ENCODE assay signal across 1 cellular context in the genomic region with DNA sequence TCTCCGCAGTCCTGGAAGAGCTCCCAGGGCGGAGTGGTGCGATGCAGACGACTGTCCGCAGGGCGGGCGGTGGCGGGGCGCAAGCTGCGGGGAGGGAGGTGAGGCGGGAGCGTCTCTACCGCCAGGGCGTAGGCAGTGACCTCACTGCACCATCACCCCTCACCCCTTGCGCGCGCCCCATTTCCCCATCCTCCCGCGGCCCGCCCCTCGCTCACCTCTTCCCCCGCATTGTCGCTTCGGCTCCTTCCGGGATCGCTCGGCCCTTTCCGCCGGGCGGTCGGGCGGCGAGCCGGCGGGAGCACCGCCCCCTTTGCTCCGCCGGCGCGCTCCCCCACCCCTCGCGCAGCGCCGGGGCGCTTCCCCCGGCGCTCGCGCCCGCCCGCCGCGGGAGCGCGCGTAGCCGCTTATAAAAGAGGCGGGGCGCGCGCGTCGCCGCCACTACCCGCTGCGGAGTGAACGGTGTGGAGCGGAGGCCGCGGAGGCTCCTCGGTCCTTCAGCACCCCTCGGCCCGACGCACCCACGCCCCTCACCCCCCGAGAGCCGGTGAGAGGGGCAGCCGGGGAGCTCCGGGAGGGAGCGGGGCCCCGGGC.
TF ChIP-seq lines count a peak whose summit lies in the region.

A gene (plus strand): TSS at position 435 of the 591 bp plus-strand sequence. CDS start 14,154 bp downstream, outside the sequence.

TF ChIP-seq in HEK293, 187 proteins besides CTCF, POLR2A, EP300 and RAD21 (continued from another document):
- TF ChIP-seq, protein P1, sequence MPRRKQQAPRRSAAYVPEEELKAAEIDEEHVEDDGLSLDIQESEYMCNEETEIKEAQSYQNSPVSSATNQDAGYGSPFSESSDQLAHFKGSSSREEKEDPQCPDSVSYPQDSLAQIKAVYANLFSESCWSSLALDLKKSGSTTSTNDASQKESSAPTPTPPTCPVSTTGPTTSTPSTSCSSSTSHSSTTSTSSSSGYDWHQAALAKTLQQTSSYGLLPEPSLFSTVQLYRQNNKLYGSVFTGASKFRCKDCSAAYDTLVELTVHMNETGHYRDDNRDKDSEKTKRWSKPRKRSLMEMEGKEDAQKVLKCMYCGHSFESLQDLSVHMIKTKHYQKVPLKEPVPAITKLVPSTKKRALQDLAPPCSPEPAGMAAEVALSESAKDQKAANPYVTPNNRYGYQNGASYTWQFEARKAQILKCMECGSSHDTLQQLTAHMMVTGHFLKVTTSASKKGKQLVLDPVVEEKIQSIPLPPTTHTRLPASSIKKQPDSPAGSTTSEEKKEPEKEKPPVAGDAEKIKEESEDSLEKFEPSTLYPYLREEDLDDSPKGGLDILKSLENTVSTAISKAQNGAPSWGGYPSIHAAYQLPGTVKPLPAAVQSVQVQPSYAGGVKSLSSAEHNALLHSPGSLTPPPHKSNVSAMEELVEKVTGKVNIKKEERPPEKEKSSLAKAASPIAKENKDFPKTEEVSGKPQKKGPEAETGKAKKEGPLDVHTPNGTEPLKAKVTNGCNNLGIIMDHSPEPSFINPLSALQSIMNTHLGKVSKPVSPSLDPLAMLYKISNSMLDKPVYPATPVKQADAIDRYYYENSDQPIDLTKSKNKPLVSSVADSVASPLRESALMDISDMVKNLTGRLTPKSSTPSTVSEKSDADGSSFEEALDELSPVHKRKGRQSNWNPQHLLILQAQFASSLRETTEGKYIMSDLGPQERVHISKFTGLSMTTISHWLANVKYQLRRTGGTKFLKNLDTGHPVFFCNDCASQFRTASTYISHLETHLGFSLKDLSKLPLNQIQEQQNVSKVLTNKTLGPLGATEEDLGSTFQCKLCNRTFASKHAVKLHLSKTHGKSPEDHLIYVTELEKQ (tag by site-specific recombination; IDR thresholded peaks at IDR 0.05; ENCODE audit: borderline replicate concordance): no peak
- TF ChIP-seq ZNF623 (tag by site-specific recombination; IDR thresholded peaks at IDR 0.05): no peak
- no peak for TF ChIP-seq ZNF274 (IDR thresholded peaks at IDR 0.05; ENCODE audit: low read length)
- TF ChIP-seq ZNF274 (tag by site-specific recombination; IDR thresholded peaks at IDR 0.05; ENCODE audit: borderline replicate concordance): no peak
- peak; percentile 41; the same call in 1 of the 2 replicates for TF ChIP-seq ZNF843 (tag by site-specific recombination; IDR thresholded peaks at IDR 0.05)
- no peak for TF ChIP-seq ZNF654 (tag by site-specific recombination; IDR thresholded peaks at IDR 0.05; ENCODE audit: low read depth)
- peak; percentile 41; the same call in 1 of the 2 replicates for TF ChIP-seq BCL11A (tag by site-specific recombination; IDR thresholded peaks at IDR 0.05; ENCODE audit: low read depth)
- TF ChIP-seq SCRT1 (tag by site-specific recombination; IDR thresholded peaks at IDR 0.05; ENCODE audit: borderline replicate concordance): no peak
- TF ChIP-seq ZNF521 (tag by site-specific recombination; IDR thresholded peaks at IDR 0.05): no peak
- TF ChIP-seq KLF9 (tag by site-specific recombination; IDR thresholded peaks at IDR 0.05; ENCODE audit: low read depth): peak; percentile 81
- no peak for TF ChIP-seq ZNF561 (tag by site-specific recombination; IDR thresholded peaks at IDR 0.05; ENCODE audit: borderline replicate concordance)
- TF ChIP-seq OSR2 (tag by site-specific recombination; IDR thresholded peaks at IDR 0.05): no peak
- TF ChIP-seq, protein P2, sequence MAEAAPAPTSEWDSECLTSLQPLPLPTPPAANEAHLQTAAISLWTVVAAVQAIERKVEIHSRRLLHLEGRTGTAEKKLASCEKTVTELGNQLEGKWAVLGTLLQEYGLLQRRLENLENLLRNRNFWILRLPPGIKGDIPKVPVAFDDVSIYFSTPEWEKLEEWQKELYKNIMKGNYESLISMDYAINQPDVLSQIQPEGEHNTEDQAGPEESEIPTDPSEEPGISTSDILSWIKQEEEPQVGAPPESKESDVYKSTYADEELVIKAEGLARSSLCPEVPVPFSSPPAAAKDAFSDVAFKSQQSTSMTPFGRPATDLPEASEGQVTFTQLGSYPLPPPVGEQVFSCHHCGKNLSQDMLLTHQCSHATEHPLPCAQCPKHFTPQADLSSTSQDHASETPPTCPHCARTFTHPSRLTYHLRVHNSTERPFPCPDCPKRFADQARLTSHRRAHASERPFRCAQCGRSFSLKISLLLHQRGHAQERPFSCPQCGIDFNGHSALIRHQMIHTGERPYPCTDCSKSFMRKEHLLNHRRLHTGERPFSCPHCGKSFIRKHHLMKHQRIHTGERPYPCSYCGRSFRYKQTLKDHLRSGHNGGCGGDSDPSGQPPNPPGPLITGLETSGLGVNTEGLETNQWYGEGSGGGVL (tag by site-specific recombination; IDR thresholded peaks at IDR 0.05): peak; percentile 97
- peak; percentile 62; the same call in 1 of the 2 replicates for TF ChIP-seq ZNF610 (tag by site-specific recombination; IDR thresholded peaks at IDR 0.05; ENCODE audit: borderline replicate concordance)
- TF ChIP-seq, protein P3, sequence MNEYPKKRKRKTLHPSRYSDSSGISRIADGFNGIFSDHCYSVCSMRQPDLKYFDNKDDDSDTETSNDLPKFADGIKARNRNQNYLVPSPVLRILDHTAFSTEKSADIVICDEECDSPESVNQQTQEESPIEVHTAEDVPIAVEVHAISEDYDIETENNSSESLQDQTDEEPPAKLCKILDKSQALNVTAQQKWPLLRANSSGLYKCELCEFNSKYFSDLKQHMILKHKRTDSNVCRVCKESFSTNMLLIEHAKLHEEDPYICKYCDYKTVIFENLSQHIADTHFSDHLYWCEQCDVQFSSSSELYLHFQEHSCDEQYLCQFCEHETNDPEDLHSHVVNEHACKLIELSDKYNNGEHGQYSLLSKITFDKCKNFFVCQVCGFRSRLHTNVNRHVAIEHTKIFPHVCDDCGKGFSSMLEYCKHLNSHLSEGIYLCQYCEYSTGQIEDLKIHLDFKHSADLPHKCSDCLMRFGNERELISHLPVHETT (tag by site-specific recombination; IDR thresholded peaks at IDR 0.05): 0 out of 2 replicates have a peak, but pooled peaks have one; percentile 15
- TF ChIP-seq, protein P4, sequence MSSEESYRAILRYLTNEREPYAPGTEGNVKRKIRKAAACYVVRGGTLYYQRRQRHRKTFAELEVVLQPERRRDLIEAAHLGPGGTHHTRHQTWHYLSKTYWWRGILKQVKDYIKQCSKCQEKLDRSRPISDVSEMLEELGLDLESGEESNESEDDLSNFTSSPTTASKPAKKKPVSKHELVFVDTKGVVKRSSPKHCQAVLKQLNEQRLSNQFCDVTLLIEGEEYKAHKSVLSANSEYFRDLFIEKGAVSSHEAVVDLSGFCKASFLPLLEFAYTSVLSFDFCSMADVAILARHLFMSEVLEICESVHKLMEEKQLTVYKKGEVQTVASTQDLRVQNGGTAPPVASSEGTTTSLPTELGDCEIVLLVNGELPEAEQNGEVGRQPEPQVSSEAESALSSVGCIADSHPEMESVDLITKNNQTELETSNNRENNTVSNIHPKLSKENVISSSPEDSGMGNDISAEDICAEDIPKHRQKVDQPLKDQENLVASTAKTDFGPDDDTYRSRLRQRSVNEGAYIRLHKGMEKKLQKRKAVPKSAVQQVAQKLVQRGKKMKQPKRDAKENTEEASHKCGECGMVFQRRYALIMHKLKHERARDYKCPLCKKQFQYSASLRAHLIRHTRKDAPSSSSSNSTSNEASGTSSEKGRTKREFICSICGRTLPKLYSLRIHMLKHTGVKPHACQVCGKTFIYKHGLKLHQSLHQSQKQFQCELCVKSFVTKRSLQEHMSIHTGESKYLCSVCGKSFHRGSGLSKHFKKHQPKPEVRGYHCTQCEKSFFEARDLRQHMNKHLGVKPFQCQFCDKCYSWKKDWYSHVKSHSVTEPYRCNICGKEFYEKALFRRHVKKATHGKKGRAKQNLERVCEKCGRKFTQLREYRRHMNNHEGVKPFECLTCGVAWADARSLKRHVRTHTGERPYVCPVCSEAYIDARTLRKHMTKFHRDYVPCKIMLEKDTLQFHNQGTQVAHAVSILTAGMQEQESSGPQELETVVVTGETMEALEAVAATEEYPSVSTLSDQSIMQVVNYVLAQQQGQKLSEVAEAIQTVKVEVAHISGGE (tag by site-specific recombination; conservative IDR thresholded peaks at IDR 0.05; ENCODE audit: low read depth): peak; percentile 32; the same call in 1 of the 2 replicates
- TF ChIP-seq ZNF777 (tag by site-specific recombination; IDR thresholded peaks at IDR 0.05; ENCODE audit: borderline replicate concordance): no peak
- 0 out of 2 replicates have a peak, but pooled peaks have one; percentile 80 for TF ChIP-seq KLF8 (tag by site-specific recombination; IDR thresholded peaks at IDR 0.05)
- TF ChIP-seq BCL11B (tag by site-specific recombination; IDR thresholded peaks at IDR 0.05; ENCODE audit: low read depth): no peak
TF ChIP-seq in HEK293: peak in this region for 44.
